Comparison of ENCODE assay signal across 24 cellular contexts in genomic region chr16:14419817-14420216, GRCh38.
"Had no signal": no experiment of that assay in that cellular context is flagged by ENCODE, and none has a peak within 500 bp of the region (broad histone marks: within the 10 kb centered on the region; RNA-seq: fewer than 3 reads in every experiment).

No MANE protein-coding gene starts in this region.

- H3K4me3 Mint-ChIP-seq: activated T-cell treated with anti-CD3 and anti-CD28 coated beads, Interleukin-2, amount 50 U/mL, for 24 hours; activated T-helper 17 cell treated with anti-CD3 and anti-CD28 coated beads, Interleukin-2, amount 50 U/mL, for 72 hours; effector memory CD8-positive, alpha-beta T cell; nephron; T-helper 2 cell treated with Interferon-gamma antibody and Interleukin-4, amounts not matched to agents 5 μg/mL and 100 μg/mL, for 36 hours; WTC11 had no signal

- H3K27ac Mint-ChIP-seq: activated naive CD4-positive, alpha-beta T cell treated with anti-CD3 and anti-CD28 coated beads, Interleukin-2, amount 50 U/mL, for 72 hours; activated T-cell treated with anti-CD3 and anti-CD28 coated beads, Interleukin-2, amount 50 U/mL, for 24 hours; activated T-helper 17 cell treated with anti-CD3 and anti-CD28 coated beads, Interleukin-2, amount 50 U/mL, for 72 hours; effector memory CD8-positive, alpha-beta T cell; T-helper 2 cell treated with Interferon-gamma antibody and Interleukin-4, amounts not matched to agents 5 μg/mL and 100 μg/mL, for 36 hours had no signal

- H3K4me3 ChIP-seq: dorsolateral prefrontal cortex, gastroesophageal sphincter, thyroid gland had no signal

- H3K4me1 ChIP-seq: parathyroid adenoma, thyroid gland had no signal

- H3K27me3 Mint-ChIP-seq: activated T-cell treated with anti-CD3 and anti-CD28 coated beads, Interleukin-2, amount 50 U/mL, for 24 hours; activated T-helper 17 cell treated with anti-CD3 and anti-CD28 coated beads, Interleukin-2, amount 50 U/mL, for 72 hours had no signal

- H3K9ac ChIP-seq: parathyroid adenoma had no signal

- H2AFZ ChIP-seq: parathyroid adenoma had no signal

- H3K79me2 ChIP-seq: parathyroid adenoma had no signal

- H3K9me3 Mint-ChIP-seq: activated naive CD4-positive, alpha-beta T cell treated with anti-CD3 and anti-CD28 coated beads, Interleukin-2, amount 50 U/mL, for 72 hours; activated T-cell treated with anti-CD3 and anti-CD28 coated beads, Interleukin-2, amount 50 U/mL, for 24 hours; activated T-helper 17 cell treated with anti-CD3 and anti-CD28 coated beads, Interleukin-2, amount 50 U/mL, for 72 hours; effector memory CD8-positive, alpha-beta T cell had no signal

- H3K36me3 ChIP-seq: brain microvascular endothelial cell, gastroesophageal sphincter, thyroid gland had no signal

- H3K9me3 ChIP-seq: gastroesophageal sphincter, thyroid gland had no signal

- H3K4me1 Mint-ChIP-seq: activated T-helper 17 cell treated with anti-CD3 and anti-CD28 coated beads, Interleukin-2, amount 50 U/mL, for 72 hours; WTC11 had no signal

- H3K27me3 ChIP-seq: brain microvascular endothelial cell, dorsolateral prefrontal cortex, gastroesophageal sphincter, thyroid gland had no signal

- DNase-seq: activated CD4-positive, alpha-beta T cell treated with anti-CD3 and anti-CD28 coated beads, Interleukin-2, amount 50 U/mL, for 4 hours; activated CD8-positive, alpha-beta memory T cell treated with anti-CD3 and anti-CD28 coated beads for 24 hours; activated CD8-positive, alpha-beta memory T cell treated with anti-CD3 and anti-CD28 coated beads, Interleukin-2, amount 50 U/mL, for 4 hours; activated T-cell treated with anti-CD3 and anti-CD28 coated beads, Interleukin-2, amount 50 U/mL, for 24 hours; aorta; brain microvascular endothelial cell; caudate nucleus; dorsolateral prefrontal cortex; effector memory CD8-positive, alpha-beta T cell; head of caudate nucleus; hypothalamus; nucleus accumbens; retina; stimulated activated CD4-positive, alpha-beta T cell treated with anti-CD3 and anti-CD28 coated beads, Interleukin-4, amount 100 ng/mL, for 24 hours; stimulated activated naive CD8-positive, alpha-beta T cell treated with anti-CD3 and anti-CD28 coated beads, Interleukin-15, Interleukin-2, amounts not matched to agents 100 U/mL and 50 U/mL, for 24 hours; thyroid gland had no signal

- ATAC-seq: activated naive CD4-positive, alpha-beta T cell treated with anti-CD3 and anti-CD28 coated beads, Interleukin-2, amount 50 U/mL, for 72 hours; activated T-helper 17 cell treated with anti-CD3 and anti-CD28 coated beads, Interleukin-2, amount 50 U/mL, for 72 hours; effector memory CD8-positive, alpha-beta T cell; esophagus mucosa; gastroesophageal sphincter; stimulated activated naive CD8-positive, alpha-beta T cell treated with anti-CD3 and anti-CD28 coated beads, Interleukin-15, Interleukin-2, amounts not matched to agents 100 U/mL and 50 U/mL, for 24 hours; WTC11 had no signal

- H3K27ac ChIP-seq: brain microvascular endothelial cell, dorsolateral prefrontal cortex, parathyroid adenoma, thyroid gland had no signal
